ENCODE assay signal across 21 cellular contexts in genomic region chr22:36808611-36809344, GRCh38. TPM values are rescaled to one million over a fixed set of nuclear protein-coding genes. Genes with fewer than 3 reads are reported as not detected.
DNase-seq lines count a peak whose midpoint lies in the region; ATAC-seq and TF ChIP-seq lines count a peak whose summit lies in the region.
"Had no signal": no experiment of that assay in that cellular context is flagged by ENCODE, and none has a peak within 500 bp of the region (broad histone marks: within the 10 kb centered on the region; RNA-seq: fewer than 3 reads in every experiment).

No MANE protein-coding gene starts in this region.

- peak overlapping the region; percentile 0 to 68 (median 62) for H3K4me3 Mint-ChIP-seq in naive thymus-derived CD4-positive, alpha-beta T cell
- H3K4me3 Mint-ChIP-seq: stimulated activated naive CD8-positive, alpha-beta T cell treated with anti-CD3 and anti-CD28 coated beads, Interleukin-15, Interleukin-2, amounts not matched to agents 100 ng/mL and 50 ng/mL, for 24 hours; T-helper 2 cell treated with Interferon-gamma antibody and Interleukin-4, amounts not matched to agents 5 μg/mL and 100 μg/mL, for 36 hours had no signal

- H3K27ac Mint-ChIP-seq in naive thymus-derived CD4-positive, alpha-beta T cell, result peak overlapping the region; percentile 20 to 81 (median 65)
- H3K27ac Mint-ChIP-seq: stimulated activated naive CD8-positive, alpha-beta T cell treated with anti-CD3 and anti-CD28 coated beads, Interleukin-15, Interleukin-2, amounts not matched to agents 100 ng/mL and 50 ng/mL, for 24 hours; T-helper 2 cell treated with Interferon-gamma antibody and Interleukin-4, amounts not matched to agents 5 μg/mL and 100 μg/mL, for 36 hours had no signal

- peaks cover 1 to 15% (median 9%) of the 10 kb centered on the region in 5 donors for H3K27me3 Mint-ChIP-seq in naive thymus-derived CD4-positive, alpha-beta T cell

- no peak overlapping the region for H3K27ac ChIP-seq in naive thymus-derived CD4-positive, alpha-beta T cell (ENCODE audit: low read depth, low read length)
- H3K27ac ChIP-seq: 22Rv1, neutrophil, right atrium auricular region, SJCRH30 had no signal

- DNase-seq in NCI-H146 (lab: John Stamatoyannopoulos, UW) (peak; percentile 4), NCI-H146 treated with DMSO at 0.1 percent for 48 hours (lab: John Stamatoyannopoulos, UW; ENCODE audit: unreplicated experiment) (no peak), NCI-H1105 treated with DMSO at 0.1 percent for 48 hours (lab: John Stamatoyannopoulos, UW) (peak; percentile 95), NCI-H524 treated with DMSO at 0.1 percent for 48 hours (lab: John Stamatoyannopoulos, UW) (peak; percentile 19), mucosa of gallbladder (ENCODE audit: low spot score) (no peak), amygdala (lab: John Stamatoyannopoulos, UW) (no peak), GM10248 (ENCODE audit: extremely low spot score) (no peak)
- DNase-seq in naive thymus-derived CD4-positive, alpha-beta T cell, result peak in 5 of 9 donors; percentile 10 to 39 (median 31)
- DNase-seq: activated CD4-positive, CD25-positive, alpha-beta regulatory T cell treated with anti-CD3 and anti-CD28 coated beads, Interleukin-2, amount 50 U/mL, for 72 hours; aorta; C1 segment of cervical spinal cord; kidney glomerular epithelial cell; NCI-H1694 treated with DMSO at 0.1 percent for 48 hours; SJCRH30 had no signal

- H3K36me3 ChIP-seq in naive thymus-derived CD4-positive, alpha-beta T cell (ENCODE audit: control insufficient read depth in 2 of 3, insufficient read depth in 3 of 3, low read length in 3 of 3), result no peaks in the 10 kb centered on the region
- H3K36me3 ChIP-seq: neutrophil, right atrium auricular region, SJCRH30 had no signal

- no peak overlapping the region for H3K4me3 ChIP-seq in naive thymus-derived CD4-positive, alpha-beta T cell (ENCODE audit: low read length)
- H3K4me3 ChIP-seq: K562, right atrium auricular region, SJCRH30 had no signal

- TF ChIP-seq CTCF in GM10248 (IDR thresholded peaks at IDR 0.05; ENCODE audit: control extremely low read depth, extremely low read depth, low read depth, missing control alignments), result no peak

- H3K4me1 Mint-ChIP-seq in naive thymus-derived CD4-positive, alpha-beta T cell, result peaks cover 17 to 30% (median 26%) of the 10 kb centered on the region in 7 donors

- CTCF ChIA-PET in naive thymus-derived CD4-positive, alpha-beta T cell (lab: Charles Lee), result interaction anchor here (1.3 kb wide), 1 partner anchor 45 kb away, joined by 4 read pairs; no protein-coding TSS in a partner anchor
- CTCF ChIA-PET in GM10248 (lab: Yijun Ruan, JAX), result interaction anchor here (0.9 to 1.3 kb wide), 2 partner anchors 10 to 11 kb away, joined by 3 to 4 read pairs; no protein-coding TSS in a partner anchor

- POLR2A ChIA-PET in naive thymus-derived CD4-positive, alpha-beta T cell (lab: Charles Lee), result no interaction called here
- POLR2A ChIA-PET in GM10248 (lab: Yijun Ruan, JAX), result no interaction called here

- H3K36me3 Mint-ChIP-seq in naive thymus-derived CD4-positive, alpha-beta T cell, result no peaks in the 10 kb centered on the region

- peaks cover 0 to 22% of the 10 kb centered on the region in 2 donors for H3K4me1 ChIP-seq in naive thymus-derived CD4-positive, alpha-beta T cell (ENCODE audit: control insufficient read depth in 2 of 2, insufficient read depth in 2 of 2, low read length in 2 of 2)
- H3K4me1 ChIP-seq: right atrium auricular region, SJCRH30 had no signal

- no peaks in the 10 kb centered on the region for H3K9me3 ChIP-seq in naive thymus-derived CD4-positive, alpha-beta T cell (ENCODE audit: control insufficient read depth in 2 of 3, low read length in 3 of 3)
- H3K9me3 ChIP-seq: neutrophil, right atrium auricular region, SJCRH30 had no signal

- intact Hi-C loops in naive thymus-derived CD4-positive, alpha-beta T cell (cut with micrococcal nuclease), result no loop called here

- no peaks in the 10 kb centered on the region for H3K27me3 ChIP-seq in naive thymus-derived CD4-positive, alpha-beta T cell (ENCODE audit: control insufficient read depth in 2 of 2, insufficient read depth in 2 of 2, low read length in 2 of 2)
- H3K27me3 ChIP-seq: right atrium auricular region had no signal

- H3K9me3 Mint-ChIP-seq in naive thymus-derived CD4-positive, alpha-beta T cell, result no peaks in the 10 kb centered on the region
- H3K9me3 Mint-ChIP-seq: stimulated activated naive CD8-positive, alpha-beta T cell treated with anti-CD3 and anti-CD28 coated beads, Interleukin-15, Interleukin-2, amounts not matched to agents 100 ng/mL and 50 ng/mL, for 24 hours; T-helper 2 cell treated with Interferon-gamma antibody and Interleukin-4, amounts not matched to agents 5 μg/mL and 100 μg/mL, for 36 hours had no signal

- ATAC-seq in naive thymus-derived CD4-positive, alpha-beta T cell, result peak; percentile 14
- ATAC-seq: K562 had no signal

RNA-seq across cellular contexts. Expression of gene PVALB, which starts 8.1 kb away (rescaled TPM):
- not detected for total RNA-seq in naive thymus-derived CD4-positive, alpha-beta T cell
- polyA plus RNA-seq in naive thymus-derived CD4-positive, alpha-beta T cell, result not detected
- total RNA-seq in mucosa of gallbladder, result not detected
- total RNA-seq: aorta, fibroblast of villous mesenchyme, K562, right atrium auricular region had no signal
- polyA plus RNA-seq: aorta, K562 had no signal

RNA-seq across cellular contexts. Expression of gene IFT27, which starts 32.9 kb away (rescaled TPM):
- total RNA-seq in naive thymus-derived CD4-positive, alpha-beta T cell, result 10 to 100 TPM; 16.6 to 40.9 (median 32.0) TPM
- 10 to 100 TPM; 10.1 to 12.0 TPM for polyA plus RNA-seq in naive thymus-derived CD4-positive, alpha-beta T cell
- 48.1 TPM for total RNA-seq in mucosa of gallbladder

RNA-seq across cellular contexts. Expression of gene NCF4, which starts 52.0 kb away (rescaled TPM):
- 10 to 100 TPM in 2 of 5 experiments, 1 to 10 TPM in 3; 3.7 to 57.1 (median 7.8) TPM for total RNA-seq in naive thymus-derived CD4-positive, alpha-beta T cell
- 1 to 10 TPM in 1 of 2 donors, under 1 TPM in 1; 0.24 to 1.4 TPM for polyA plus RNA-seq in naive thymus-derived CD4-positive, alpha-beta T cell
- 11.3 TPM for total RNA-seq in mucosa of gallbladder
- total RNA-seq: fibroblast of villous mesenchyme, SJCRH30 had no signal

Comparison
In these comparisons a context has a peak if more than half of its experiments do, and no peak if none do; other contexts are left out.
1. DNase-seq: peak in NCI-H146 (single experiment), NCI-H1105 treated with DMSO at 0.1 percent for 48 hours (single experiment), NCI-H524 treated with DMSO at 0.1 percent for 48 hours (single experiment) and naive thymus-derived CD4-positive, alpha-beta T cell (5 of 9); none in NCI-H146 treated with DMSO at 0.1 percent for 48 hours (single experiment), mucosa of gallbladder (single experiment), amygdala (0 of 56) and GM10248 (single experiment).